In the genomic region with DNA sequence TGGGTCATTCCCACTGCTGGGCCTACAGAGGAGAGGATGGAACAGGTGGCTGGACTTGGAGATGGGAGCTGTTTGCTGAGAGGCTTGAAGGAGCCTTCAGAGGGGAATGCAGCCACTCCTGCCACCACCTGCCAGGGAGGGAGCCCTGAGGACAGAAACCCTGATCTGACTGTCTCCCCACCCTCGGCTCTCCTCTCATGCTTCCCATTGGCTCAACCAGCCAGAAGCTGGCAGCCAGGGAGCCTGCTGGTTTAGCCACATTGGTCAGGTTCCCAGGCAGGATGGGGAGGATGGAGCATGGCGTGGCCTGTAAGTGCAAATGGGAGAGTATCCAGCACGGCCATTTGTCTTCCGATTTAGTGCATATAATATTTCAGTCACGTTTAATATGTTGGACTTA, we compare ENCODE assay signal across 26 cellular contexts. TPM values are rescaled to one million over a fixed set of nuclear protein-coding genes. Genes with fewer than 3 reads are reported as not detected.
"Had no signal": no experiment of that assay in that cellular context is flagged by ENCODE, and none has a peak within 500 bp of the region (broad histone marks: within the 10 kb centered on the region; RNA-seq: fewer than 3 reads in every experiment).

No MANE protein-coding gene starts in this region.

- H3K27ac Mint-ChIP-seq: activated naive CD8-positive, alpha-beta T cell treated with anti-CD3 and anti-CD28 coated beads for 36 hours; activated T-cell treated with anti-CD3 and anti-CD28 coated beads, Interleukin-2, amount 50 U/mL, for 72 hours; progenitor cell of endocrine pancreas; type B pancreatic cell had no signal

- H3K4me1 ChIP-seq: gastrocnemius medialis, suprapubic skin had no signal

- H3K27ac ChIP-seq: brain microvascular endothelial cell, gastrocnemius medialis, suprapubic skin had no signal

- H3K9me3 Mint-ChIP-seq: activated naive CD8-positive, alpha-beta T cell treated with anti-CD3 and anti-CD28 coated beads for 36 hours; activated T-cell treated with anti-CD3 and anti-CD28 coated beads, Interleukin-2, amount 50 U/mL, for 72 hours; central memory CD8-positive, alpha-beta T cell; naive thymus-derived CD4-positive, alpha-beta T cell; type B pancreatic cell had no signal

- H3K36me3 Mint-ChIP-seq: activated naive CD8-positive, alpha-beta T cell treated with anti-CD3 and anti-CD28 coated beads for 36 hours; naive thymus-derived CD4-positive, alpha-beta T cell; type B pancreatic cell had no signal

- H3K27me3 Mint-ChIP-seq: activated naive CD8-positive, alpha-beta T cell treated with anti-CD3 and anti-CD28 coated beads for 36 hours had no signal

- H3K36me3 ChIP-seq: brain microvascular endothelial cell, gastrocnemius medialis, heart right ventricle, left lung, suprapubic skin had no signal

- DNase-seq: activated CD4-positive, alpha-beta T cell treated with anti-CD3 and anti-CD28 coated beads for 1 hour; activated CD4-positive, alpha-beta T cell treated with anti-CD3 and anti-CD28 coated beads, Interleukin-2, amount 50 U/mL, for 4 hours; activated naive CD8-positive, alpha-beta T cell treated with anti-CD3 and anti-CD28 coated beads for 36 hours; activated T-cell treated with anti-CD3 and anti-CD28 coated beads, Interleukin-2, amount 50 U/mL, for 72 hours; anterior cingulate cortex; brain microvascular endothelial cell; dermis blood vessel endothelial cell; gastrocnemius medialis; heart right ventricle; kidney; left lung; mammary epithelial cell; naive thymus-derived CD4-positive, alpha-beta T cell; nucleus accumbens; right cardiac atrium; small intestine; stimulated activated CD4-positive, alpha-beta T cell treated with anti-CD3 and anti-CD28 coated beads, Interleukin-4, amount 100 ng/mL, for 4 hours; stimulated activated CD8-positive, alpha-beta memory T cell treated with anti-CD3 and anti-CD28 coated beads, Interleukin-4, amount 100 ng/mL, for 48 hours; stimulated activated naive CD8-positive, alpha-beta T cell treated with anti-CD3 and anti-CD28 coated beads, Interleukin-15, Interleukin-2, amounts not matched to agents 100 U/mL and 50 U/mL, for 24 hours had no signal

- H3K27me3 ChIP-seq: gastrocnemius medialis had no signal

- ATAC-seq: activated T-cell treated with anti-CD3 and anti-CD28 coated beads, Interleukin-2, amount 50 U/mL, for 72 hours; gastrocnemius medialis; heart right ventricle; left lung; naive thymus-derived CD4-positive, alpha-beta T cell; right cardiac atrium; stimulated activated naive CD8-positive, alpha-beta T cell treated with anti-CD3 and anti-CD28 coated beads, Interleukin-15, Interleukin-2, amounts not matched to agents 100 U/mL and 50 U/mL, for 24 hours had no signal

- H3K4me3 Mint-ChIP-seq: activated naive CD8-positive, alpha-beta T cell treated with anti-CD3 and anti-CD28 coated beads for 36 hours; activated T-cell treated with anti-CD3 and anti-CD28 coated beads, Interleukin-2, amount 50 U/mL, for 72 hours; central memory CD8-positive, alpha-beta T cell; naive thymus-derived CD4-positive, alpha-beta T cell; type B pancreatic cell had no signal

- H3K9me3 ChIP-seq: gastrocnemius medialis, heart right ventricle, left lung, suprapubic skin had no signal

- H3K4me3 ChIP-seq: gastrocnemius medialis, heart right ventricle, left lung, suprapubic skin had no signal

RNA-seq across cellular contexts. Expression of gene TREM1, which starts 12.8 kb away (rescaled TPM):
- total RNA-seq: dermis blood vessel endothelial cell; progenitor cell of endocrine pancreas; T-helper 1 cell treated with Interleukin-12 subunit alpha and Interleukin-12 subunit beta and Interleukin-4 antibody, amounts not matched to agents 30 ng/mL and 1 ng/mL, for 36 hours had no signal
- polyA plus RNA-seq: naive thymus-derived CD4-positive, alpha-beta T cell had no signal

RNA-seq across cellular contexts. Expression of gene TREML4, which starts 45.5 kb away (rescaled TPM):
- total RNA-seq: activated naive CD8-positive, alpha-beta T cell treated with anti-CD3 and anti-CD28 coated beads for 36 hours; activated T-cell treated with anti-CD3 and anti-CD28 coated beads, Interleukin-2, amount 50 U/mL, for 72 hours; dermis blood vessel endothelial cell; epithelial cell of proximal tubule; gastrocnemius medialis; heart right ventricle; kidney; mammary epithelial cell; mononuclear cell; progenitor cell of endocrine pancreas; right cardiac atrium; suprapubic skin; T-helper 1 cell treated with Interleukin-12 subunit alpha and Interleukin-12 subunit beta and Interleukin-4 antibody, amounts not matched to agents 30 ng/mL and 1 ng/mL, for 36 hours had no signal
- polyA plus RNA-seq: mammary epithelial cell; naive thymus-derived CD4-positive, alpha-beta T cell; right cardiac atrium; small intestine had no signal
